Comparison of ENCODE assay signal across 1 cellular context in the genomic region with DNA sequence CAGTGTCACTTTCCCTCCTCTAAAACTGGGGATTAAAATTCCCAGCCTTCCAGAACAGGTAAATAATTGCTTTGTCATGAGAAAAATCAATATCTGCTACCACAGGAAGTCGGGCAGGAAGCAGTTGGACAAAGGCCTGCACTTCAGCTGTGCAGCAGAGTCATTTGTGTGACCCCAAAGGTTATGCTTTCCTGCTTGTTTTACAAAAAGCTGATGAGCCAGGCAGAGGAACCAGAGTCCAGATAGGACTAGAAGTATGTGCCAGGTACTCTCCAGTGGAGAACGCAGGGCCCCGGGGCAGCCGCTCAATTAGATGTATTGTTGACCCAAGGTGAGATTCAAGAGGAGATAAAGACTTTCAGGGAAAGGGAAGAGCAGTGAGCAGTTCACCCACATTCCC.
A peak's percentile ranks its signal among the peaks of the same experiment; 100 is the strongest.
TF ChIP-seq lines count a peak whose summit lies in the region.

No MANE protein-coding gene starts in this region.

TF ChIP-seq in HepG2, 621 proteins besides CTCF, POLR2A, EP300 and RAD21 (continued from another document and continues in another):
- TF ChIP-seq, protein P1, sequence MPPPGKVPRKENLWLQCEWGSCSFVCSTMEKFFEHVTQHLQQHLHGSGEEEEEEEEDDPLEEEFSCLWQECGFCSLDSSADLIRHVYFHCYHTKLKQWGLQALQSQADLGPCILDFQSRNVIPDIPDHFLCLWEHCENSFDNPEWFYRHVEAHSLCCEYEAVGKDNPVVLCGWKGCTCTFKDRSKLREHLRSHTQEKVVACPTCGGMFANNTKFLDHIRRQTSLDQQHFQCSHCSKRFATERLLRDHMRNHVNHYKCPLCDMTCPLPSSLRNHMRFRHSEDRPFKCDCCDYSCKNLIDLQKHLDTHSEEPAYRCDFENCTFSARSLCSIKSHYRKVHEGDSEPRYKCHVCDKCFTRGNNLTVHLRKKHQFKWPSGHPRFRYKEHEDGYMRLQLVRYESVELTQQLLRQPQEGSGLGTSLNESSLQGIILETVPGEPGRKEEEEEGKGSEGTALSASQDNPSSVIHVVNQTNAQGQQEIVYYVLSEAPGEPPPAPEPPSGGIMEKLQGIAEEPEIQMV (CRISPR knock-in tag; IDR thresholded peaks at IDR 0.05; ENCODE audit: low read depth) = no peak
- no peak for TF ChIP-seq ZNF879 (CRISPR knock-in tag; IDR thresholded peaks at IDR 0.05)
- TF ChIP-seq MEF2D (CRISPR knock-in tag; IDR thresholded peaks at IDR 0.05) = no peak
- no peak for TF ChIP-seq ZUFSP (CRISPR knock-in tag; IDR thresholded peaks at IDR 0.05; ENCODE audit: borderline replicate concordance)
- no peak for TF ChIP-seq ZNF660 (CRISPR knock-in tag; IDR thresholded peaks at IDR 0.05; ENCODE audit: borderline replicate concordance, low read depth)
- no peak for TF ChIP-seq RELA (CRISPR knock-in tag; IDR thresholded peaks at IDR 0.05)
- no peak for TF ChIP-seq ZNF672 (CRISPR knock-in tag; IDR thresholded peaks at IDR 0.05)
- TF ChIP-seq HMGXB3 (CRISPR knock-in tag; IDR thresholded peaks at IDR 0.05; ENCODE audit: borderline replicate concordance) = 0 out of 2 replicates have a peak, but pooled peaks have one; percentile 39
- TF ChIP-seq, protein P2, sequence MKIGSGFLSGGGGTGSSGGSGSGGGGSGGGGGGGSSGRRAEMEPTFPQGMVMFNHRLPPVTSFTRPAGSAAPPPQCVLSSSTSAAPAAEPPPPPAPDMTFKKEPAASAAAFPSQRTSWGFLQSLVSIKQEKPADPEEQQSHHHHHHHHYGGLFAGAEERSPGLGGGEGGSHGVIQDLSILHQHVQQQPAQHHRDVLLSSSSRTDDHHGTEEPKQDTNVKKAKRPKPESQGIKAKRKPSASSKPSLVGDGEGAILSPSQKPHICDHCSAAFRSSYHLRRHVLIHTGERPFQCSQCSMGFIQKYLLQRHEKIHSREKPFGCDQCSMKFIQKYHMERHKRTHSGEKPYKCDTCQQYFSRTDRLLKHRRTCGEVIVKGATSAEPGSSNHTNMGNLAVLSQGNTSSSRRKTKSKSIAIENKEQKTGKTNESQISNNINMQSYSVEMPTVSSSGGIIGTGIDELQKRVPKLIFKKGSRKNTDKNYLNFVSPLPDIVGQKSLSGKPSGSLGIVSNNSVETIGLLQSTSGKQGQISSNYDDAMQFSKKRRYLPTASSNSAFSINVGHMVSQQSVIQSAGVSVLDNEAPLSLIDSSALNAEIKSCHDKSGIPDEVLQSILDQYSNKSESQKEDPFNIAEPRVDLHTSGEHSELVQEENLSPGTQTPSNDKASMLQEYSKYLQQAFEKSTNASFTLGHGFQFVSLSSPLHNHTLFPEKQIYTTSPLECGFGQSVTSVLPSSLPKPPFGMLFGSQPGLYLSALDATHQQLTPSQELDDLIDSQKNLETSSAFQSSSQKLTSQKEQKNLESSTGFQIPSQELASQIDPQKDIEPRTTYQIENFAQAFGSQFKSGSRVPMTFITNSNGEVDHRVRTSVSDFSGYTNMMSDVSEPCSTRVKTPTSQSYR (CRISPR knock-in tag; IDR thresholded peaks at IDR 0.05; ENCODE audit: borderline replicate concordance) = peak; percentile 10; the same call in 1 of the 2 replicates
- TF ChIP-seq ZFP90 (CRISPR knock-in tag; IDR thresholded peaks at IDR 0.05; ENCODE audit: borderline replicate concordance) = peak; percentile 56; the same call in 1 of the 2 replicates
- TF ChIP-seq MIER3 (CRISPR knock-in tag; IDR thresholded peaks at IDR 0.05; ENCODE audit: borderline replicate concordance) = peak; percentile 79; the same call in 1 of the 2 replicates
- TF ChIP-seq, protein P3, sequence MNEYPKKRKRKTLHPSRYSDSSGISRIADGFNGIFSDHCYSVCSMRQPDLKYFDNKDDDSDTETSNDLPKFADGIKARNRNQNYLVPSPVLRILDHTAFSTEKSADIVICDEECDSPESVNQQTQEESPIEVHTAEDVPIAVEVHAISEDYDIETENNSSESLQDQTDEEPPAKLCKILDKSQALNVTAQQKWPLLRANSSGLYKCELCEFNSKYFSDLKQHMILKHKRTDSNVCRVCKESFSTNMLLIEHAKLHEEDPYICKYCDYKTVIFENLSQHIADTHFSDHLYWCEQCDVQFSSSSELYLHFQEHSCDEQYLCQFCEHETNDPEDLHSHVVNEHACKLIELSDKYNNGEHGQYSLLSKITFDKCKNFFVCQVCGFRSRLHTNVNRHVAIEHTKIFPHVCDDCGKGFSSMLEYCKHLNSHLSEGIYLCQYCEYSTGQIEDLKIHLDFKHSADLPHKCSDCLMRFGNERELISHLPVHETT (CRISPR knock-in tag; conservative IDR thresholded peaks at IDR 0.05) = no peak
- TF ChIP-seq ZBTB46 (CRISPR knock-in tag; IDR thresholded peaks at IDR 0.05; ENCODE audit: borderline replicate concordance) = no peak
- TF ChIP-seq SOX6 (IDR thresholded peaks at IDR 0.05) = no peak
- peak; percentile 99 for TF ChIP-seq SOX6 (CRISPR knock-in tag; IDR thresholded peaks at IDR 0.05)
- TF ChIP-seq ZBTB8A (CRISPR knock-in tag; IDR thresholded peaks at IDR 0.05; ENCODE audit: borderline replicate concordance, low read depth) = no peak
- TF ChIP-seq ATF7-NPFF (CRISPR knock-in tag; IDR thresholded peaks at IDR 0.05; ENCODE audit: low read depth) = no peak
- no peak for TF ChIP-seq NAIF1 (CRISPR knock-in tag; IDR thresholded peaks at IDR 0.05; ENCODE audit: borderline replicate concordance)
- TF ChIP-seq XRCC5 (optimal IDR thresholded peaks at IDR 0.05; ENCODE audit: low read length) = peak; percentile 34
- peak; percentile 72; the same call in 1 of the 2 replicates for TF ChIP-seq CBFB (CRISPR knock-in tag; IDR thresholded peaks at IDR 0.05)
- TF ChIP-seq, protein P4, sequence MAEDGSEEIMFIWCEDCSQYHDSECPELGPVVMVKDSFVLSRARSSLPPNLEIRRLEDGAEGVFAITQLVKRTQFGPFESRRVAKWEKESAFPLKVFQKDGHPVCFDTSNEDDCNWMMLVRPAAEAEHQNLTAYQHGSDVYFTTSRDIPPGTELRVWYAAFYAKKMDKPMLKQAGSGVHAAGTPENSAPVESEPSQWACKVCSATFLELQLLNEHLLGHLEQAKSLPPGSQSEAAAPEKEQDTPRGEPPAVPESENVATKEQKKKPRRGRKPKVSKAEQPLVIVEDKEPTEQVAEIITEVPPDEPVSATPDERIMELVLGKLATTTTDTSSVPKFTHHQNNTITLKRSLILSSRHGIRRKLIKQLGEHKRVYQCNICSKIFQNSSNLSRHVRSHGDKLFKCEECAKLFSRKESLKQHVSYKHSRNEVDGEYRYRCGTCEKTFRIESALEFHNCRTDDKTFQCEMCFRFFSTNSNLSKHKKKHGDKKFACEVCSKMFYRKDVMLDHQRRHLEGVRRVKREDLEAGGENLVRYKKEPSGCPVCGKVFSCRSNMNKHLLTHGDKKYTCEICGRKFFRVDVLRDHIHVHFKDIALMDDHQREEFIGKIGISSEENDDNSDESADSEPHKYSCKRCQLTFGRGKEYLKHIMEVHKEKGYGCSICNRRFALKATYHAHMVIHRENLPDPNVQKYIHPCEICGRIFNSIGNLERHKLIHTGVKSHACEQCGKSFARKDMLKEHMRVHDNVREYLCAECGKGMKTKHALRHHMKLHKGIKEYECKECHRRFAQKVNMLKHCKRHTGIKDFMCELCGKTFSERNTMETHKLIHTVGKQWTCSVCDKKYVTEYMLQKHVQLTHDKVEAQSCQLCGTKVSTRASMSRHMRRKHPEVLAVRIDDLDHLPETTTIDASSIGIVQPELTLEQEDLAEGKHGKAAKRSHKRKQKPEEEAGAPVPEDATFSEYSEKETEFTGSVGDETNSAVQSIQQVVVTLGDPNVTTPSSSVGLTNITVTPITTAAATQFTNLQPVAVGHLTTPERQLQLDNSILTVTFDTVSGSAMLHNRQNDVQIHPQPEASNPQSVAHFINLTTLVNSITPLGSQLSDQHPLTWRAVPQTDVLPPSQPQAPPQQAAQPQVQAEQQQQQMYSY (CRISPR knock-in tag; IDR thresholded peaks at IDR 0.05) = no peak
- no peak for TF ChIP-seq FOXK2 (IDR thresholded peaks at IDR 0.05)
- TF ChIP-seq NCOA1 (CRISPR knock-in tag; IDR thresholded peaks at IDR 0.05) = no peak
- no peak for TF ChIP-seq KDM5B (CRISPR knock-in tag; IDR thresholded peaks at IDR 0.05; ENCODE audit: borderline replicate concordance)
- TF ChIP-seq ZNF770 (CRISPR knock-in tag; IDR thresholded peaks at IDR 0.05) = no peak
- TF ChIP-seq GABPA (IDR thresholded peaks at IDR 0.05; ENCODE audit: low read depth, low read length) = peak; percentile 58
- peak; percentile 93 for TF ChIP-seq GABPA (CRISPR knock-in tag; IDR thresholded peaks at IDR 0.05; ENCODE audit: low read depth)
- TF ChIP-seq RARG (CRISPR knock-in tag; IDR thresholded peaks at IDR 0.05; ENCODE audit: low read depth) = no peak
- TF ChIP-seq MTA3 (CRISPR knock-in tag; IDR thresholded peaks at IDR 0.05) = no peak
- peak; percentile 67 for TF ChIP-seq GFI1 (CRISPR knock-in tag; IDR thresholded peaks at IDR 0.05; ENCODE audit: borderline replicate concordance)
- peak; percentile 69 for TF ChIP-seq TARDBP (CRISPR knock-in tag; IDR thresholded peaks at IDR 0.05)
- peak; percentile 51 for TF ChIP-seq KDM6A (CRISPR knock-in tag; IDR thresholded peaks at IDR 0.05; ENCODE audit: low read depth)
- peak; percentile 37; the same call in 1 of the 2 replicates for TF ChIP-seq ZNF543 (CRISPR knock-in tag; IDR thresholded peaks at IDR 0.05)
- no peak for TF ChIP-seq ARHGAP35 (CRISPR knock-in tag; IDR thresholded peaks at IDR 0.05; ENCODE audit: borderline replicate concordance)
- peak; percentile 55; the same call in 1 of the 2 replicates for TF ChIP-seq ZFP1 (CRISPR knock-in tag; IDR thresholded peaks at IDR 0.05)
- TF ChIP-seq CC2D1A (CRISPR knock-in tag; IDR thresholded peaks at IDR 0.05) = no peak
- peak; percentile 73; the same call in 1 of the 2 replicates for TF ChIP-seq KDM3A (CRISPR knock-in tag; IDR thresholded peaks at IDR 0.05; ENCODE audit: low read depth)
- no peak for TF ChIP-seq ZFP36L1 (CRISPR knock-in tag; IDR thresholded peaks at IDR 0.05)
- no peak for TF ChIP-seq ZNF709 (CRISPR knock-in tag; IDR thresholded peaks at IDR 0.05)
- TF ChIP-seq ZNF432 (CRISPR knock-in tag; IDR thresholded peaks at IDR 0.05; ENCODE audit: borderline replicate concordance) = no peak
